In the genomic region with DNA sequence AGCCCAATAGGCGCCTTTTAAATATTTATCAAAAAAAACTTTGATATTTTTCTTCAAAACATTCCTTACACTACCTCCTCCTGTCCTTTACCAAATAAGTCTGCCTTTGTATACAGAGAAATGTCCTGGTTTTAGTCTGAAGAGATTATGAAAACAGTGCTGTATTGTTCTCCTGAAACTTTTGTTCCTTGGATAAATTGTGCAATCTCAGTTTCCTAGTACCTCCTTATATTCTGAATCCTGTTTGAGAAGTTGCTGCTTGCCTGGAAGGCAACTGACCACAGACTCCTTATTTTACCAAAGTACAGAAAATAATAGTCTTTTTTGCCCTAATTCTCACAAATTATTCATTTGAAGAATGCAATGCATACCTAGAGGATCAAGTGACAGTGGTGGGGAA, we compare ENCODE assay signal across 20 cellular contexts.
A peak's percentile ranks its signal among the peaks of the same experiment; 100 is the strongest.
DNase-seq lines count a peak whose midpoint lies in the region; TF ChIP-seq lines count a peak whose summit lies in the region.
"Had no signal": no experiment of that assay in that cellular context is flagged by ENCODE, and none has a peak within 500 bp of the region (broad histone marks: within the 10 kb centered on the region; RNA-seq: fewer than 3 reads in every experiment).

No MANE protein-coding gene starts in this region.

- H3K4me1 Mint-ChIP-seq in neural crest cell (peaks cover 5% of the 10 kb centered on the region), progenitor cell of endocrine pancreas (ENCODE audit: low read depth) (peaks cover 3% of the 10 kb centered on the region), osteocyte (ENCODE audit: unreplicated experiment) (no peaks in the 10 kb centered on the region)
- H3K4me1 Mint-ChIP-seq: CD14-positive monocyte; CD8-positive, alpha-beta memory T cell had no signal

- in situ Hi-C loops in SK-MEL-5 (cut with HindIII; ENCODE audit: low pct_unique_long_range_greater_than_20kb, low sequenced_read_pairs), result no loop called here

- TF ChIP-seq CTCF in neural crest cell (conservative IDR thresholded peaks at IDR 0.05) (no peak), progenitor cell of endocrine pancreas (IDR thresholded peaks at IDR 0.05; ENCODE audit: unreplicated experiment) (no peak), osteocyte (IDR thresholded peaks at IDR 0.05) (no peak)

- H3K9me3 Mint-ChIP-seq in neural crest cell (peaks cover 8% of the 10 kb centered on the region), progenitor cell of endocrine pancreas (ENCODE audit: low read depth) (peaks cover 4% of the 10 kb centered on the region), osteocyte (ENCODE audit: unreplicated experiment) (peaks cover 9% of the 10 kb centered on the region)

- H3K27ac Mint-ChIP-seq in neural crest cell (ENCODE audit: unreplicated experiment) (peak overlapping the region; percentile 32), progenitor cell of endocrine pancreas (peak overlapping the region; percentile 25), osteocyte (ENCODE audit: unreplicated experiment) (no peak overlapping the region)
- H3K27ac Mint-ChIP-seq: CD14-positive monocyte; CD4-positive, alpha-beta T cell; CD8-positive, alpha-beta memory T cell; HFFc6 had no signal

- no peak overlapping the region for H3K4me3 Mint-ChIP-seq in neural crest cell
- no peak overlapping the region for H3K4me3 Mint-ChIP-seq in progenitor cell of endocrine pancreas (ENCODE audit: low read depth)
- H3K4me3 Mint-ChIP-seq in osteocyte (ENCODE audit: unreplicated experiment), result no peak overlapping the region
- H3K4me3 Mint-ChIP-seq: CD14-positive monocyte; CD4-positive, alpha-beta T cell; CD8-positive, alpha-beta memory T cell; HFFc6 had no signal

- H3K27me3 Mint-ChIP-seq in neural crest cell (ENCODE audit: low read depth) (no peaks in the 10 kb centered on the region), progenitor cell of endocrine pancreas (no peaks in the 10 kb centered on the region), osteocyte (ENCODE audit: unreplicated experiment) (no peaks in the 10 kb centered on the region)
- H3K27me3 Mint-ChIP-seq: CD4-positive, alpha-beta T cell; CD8-positive, alpha-beta memory T cell had no signal

- H3K36me3 Mint-ChIP-seq in neural crest cell (ENCODE audit: low read depth) (peaks cover 4% of the 10 kb centered on the region), progenitor cell of endocrine pancreas (ENCODE audit: insufficient read depth) (no peaks in the 10 kb centered on the region), osteocyte (ENCODE audit: unreplicated experiment) (peaks cover 5% of the 10 kb centered on the region)
- H3K36me3 Mint-ChIP-seq: CD14-positive monocyte; CD8-positive, alpha-beta memory T cell had no signal

- DNase-seq in HT1080 (ENCODE audit: low read depth) (peak; percentile 8), SK-MEL-5 (ENCODE audit: low read depth, low spot score) (peak; percentile 34), neural crest cell (ENCODE audit: low read depth, low spot score) (no peak), progenitor cell of endocrine pancreas (ENCODE audit: low spot score, unreplicated experiment) (no peak), NCI-H2171 (lab: John Stamatoyannopoulos, UW) (no peak), osteocyte (ENCODE audit: extremely low spot score, unreplicated experiment) (no peak)
- no peak for DNase-seq in activated naive CD4-positive, alpha-beta T cell treated with Interleukin-2 at 50 U/mL for 16 hours
- DNase-seq: 8988T; ACHN; AML-193; BE2C; CD4-positive, alpha-beta T cell; CD8-positive, alpha-beta memory T cell; DMS 273 treated with DMSO at 0.1 percent for 48 hours; DMS79; EL; GDM1; GOT3; HFFc6 had no signal

Comparison
In these comparisons a context has a peak if more than half of its experiments do, and no peak if none do; other contexts are left out.
1. DNase-seq: peak in HT1080 (single experiment) and SK-MEL-5 (single experiment); none in neural crest cell (single experiment), progenitor cell of endocrine pancreas (single experiment), NCI-H2171 (single experiment), osteocyte (single experiment) and activated naive CD4-positive, alpha-beta T cell treated with Interleukin-2 at 50 U/mL for 16 hours (single experiment).